1 cellular context compared by ENCODE assay signal in the genomic region with DNA sequence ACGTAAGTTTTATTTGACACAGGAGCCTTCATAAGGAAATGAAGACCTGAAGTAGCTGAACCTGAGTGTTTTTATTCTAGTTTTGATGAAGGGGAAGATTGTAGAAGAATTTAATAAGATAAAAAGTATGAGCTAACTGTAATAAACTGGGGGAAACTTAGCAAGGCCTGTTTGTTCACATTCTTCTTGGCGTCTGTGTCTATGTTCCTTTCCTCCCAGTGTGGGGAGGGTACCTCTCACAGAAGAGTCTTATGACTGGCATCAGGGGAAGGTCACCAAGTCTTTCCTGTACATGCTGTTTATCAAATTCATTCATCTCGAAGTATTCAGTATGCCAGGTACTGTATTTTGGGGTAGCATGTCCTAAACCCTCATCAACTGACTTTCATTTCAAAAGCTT.
TF ChIP-seq lines count a peak whose summit lies in the region.

No MANE protein-coding gene starts in this region.

TF ChIP-seq in HepG2, 621 proteins besides CTCF, POLR2A, EP300 and RAD21:
- TF ChIP-seq, protein P1, sequence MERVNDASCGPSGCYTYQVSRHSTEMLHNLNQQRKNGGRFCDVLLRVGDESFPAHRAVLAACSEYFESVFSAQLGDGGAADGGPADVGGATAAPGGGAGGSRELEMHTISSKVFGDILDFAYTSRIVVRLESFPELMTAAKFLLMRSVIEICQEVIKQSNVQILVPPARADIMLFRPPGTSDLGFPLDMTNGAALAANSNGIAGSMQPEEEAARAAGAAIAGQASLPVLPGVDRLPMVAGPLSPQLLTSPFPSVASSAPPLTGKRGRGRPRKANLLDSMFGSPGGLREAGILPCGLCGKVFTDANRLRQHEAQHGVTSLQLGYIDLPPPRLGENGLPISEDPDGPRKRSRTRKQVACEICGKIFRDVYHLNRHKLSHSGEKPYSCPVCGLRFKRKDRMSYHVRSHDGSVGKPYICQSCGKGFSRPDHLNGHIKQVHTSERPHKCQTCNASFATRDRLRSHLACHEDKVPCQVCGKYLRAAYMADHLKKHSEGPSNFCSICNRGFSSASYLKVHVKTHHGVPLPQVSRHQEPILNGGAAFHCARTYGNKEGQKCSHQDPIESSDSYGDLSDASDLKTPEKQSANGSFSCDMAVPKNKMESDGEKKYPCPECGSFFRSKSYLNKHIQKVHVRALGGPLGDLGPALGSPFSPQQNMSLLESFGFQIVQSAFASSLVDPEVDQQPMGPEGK (CRISPR knock-in tag; IDR thresholded peaks at IDR 0.05): no peak
- TF ChIP-seq BHLHE40 (IDR thresholded peaks at IDR 0.05; ENCODE audit: low read length) (no peak), ZNF788 (CRISPR knock-in tag; IDR thresholded peaks at IDR 0.05; ENCODE audit: borderline replicate concordance) (no peak), ZNF615 (CRISPR knock-in tag; IDR thresholded peaks at IDR 0.05; ENCODE audit: borderline replicate concordance) (no peak)
- TF ChIP-seq, protein P2, sequence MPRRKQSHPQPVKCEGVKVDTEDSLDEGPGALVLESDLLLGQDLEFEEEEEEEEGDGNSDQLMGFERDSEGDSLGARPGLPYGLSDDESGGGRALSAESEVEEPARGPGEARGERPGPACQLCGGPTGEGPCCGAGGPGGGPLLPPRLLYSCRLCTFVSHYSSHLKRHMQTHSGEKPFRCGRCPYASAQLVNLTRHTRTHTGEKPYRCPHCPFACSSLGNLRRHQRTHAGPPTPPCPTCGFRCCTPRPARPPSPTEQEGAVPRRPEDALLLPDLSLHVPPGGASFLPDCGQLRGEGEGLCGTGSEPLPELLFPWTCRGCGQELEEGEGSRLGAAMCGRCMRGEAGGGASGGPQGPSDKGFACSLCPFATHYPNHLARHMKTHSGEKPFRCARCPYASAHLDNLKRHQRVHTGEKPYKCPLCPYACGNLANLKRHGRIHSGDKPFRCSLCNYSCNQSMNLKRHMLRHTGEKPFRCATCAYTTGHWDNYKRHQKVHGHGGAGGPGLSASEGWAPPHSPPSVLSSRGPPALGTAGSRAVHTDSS (CRISPR knock-in tag; conservative IDR thresholded peaks at IDR 0.05): no peak
TF ChIP-seq in HepG2: peak in this region for 0.
